ENCODE assay signal across 8 cellular contexts in the genomic region with DNA sequence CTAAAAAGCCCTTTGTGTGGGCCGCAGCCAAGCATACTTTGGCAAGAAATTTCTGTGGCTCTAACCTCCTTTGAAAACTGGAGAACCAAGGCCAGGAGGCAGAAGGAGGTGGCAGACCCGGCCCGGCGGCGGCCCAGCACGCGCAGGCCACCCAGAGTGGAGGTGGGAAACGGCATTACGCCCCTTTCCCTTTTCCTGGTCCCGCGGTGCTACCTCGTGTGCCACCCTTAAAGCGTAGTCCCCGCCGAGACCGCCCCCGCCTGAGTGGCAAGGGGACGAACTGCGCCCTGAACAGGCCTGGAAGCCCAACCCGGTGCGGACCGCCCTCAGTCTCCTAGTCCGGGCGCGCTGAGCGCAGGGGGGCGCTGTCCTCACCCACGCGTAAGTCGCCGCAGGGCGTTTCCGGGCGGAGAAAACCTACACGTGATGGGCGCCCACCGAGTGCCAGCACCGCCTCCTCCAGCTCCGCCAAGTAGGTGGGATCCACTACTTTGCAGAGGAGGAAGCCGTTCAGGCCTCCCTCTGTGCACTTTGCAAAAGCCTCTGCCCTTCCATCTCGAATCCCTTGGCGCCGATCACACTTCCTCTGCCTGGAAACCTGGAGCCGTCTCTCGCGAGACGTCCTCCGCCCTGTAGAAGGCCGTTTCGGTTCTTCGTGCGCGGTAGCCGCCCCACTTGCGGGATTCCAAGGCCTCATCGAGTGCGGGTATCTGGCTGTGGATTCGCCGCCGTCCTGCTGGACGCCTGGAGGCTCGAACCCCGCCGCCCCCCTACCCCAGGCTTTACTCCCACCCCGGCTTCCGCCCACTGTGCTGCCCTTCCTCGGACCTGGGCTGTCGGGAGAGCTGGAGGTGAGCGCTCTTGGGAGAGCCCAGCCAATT. TPM values are rescaled to one million over a fixed set of nuclear protein-coding genes. Genes with fewer than 3 reads are reported as not detected.
DNase-seq lines count a peak whose midpoint lies in the region; ATAC-seq and TF ChIP-seq lines count a peak whose summit lies in the region.

Gene ACCS, plus strand, starts transcription at position 420 of the 881 bp plus-strand sequence. CDS start 1,358 bp downstream, outside the sequence.

- H3K4me3 ChIP-seq in HUES48 (ENCODE audit: low read depth, low read length) (peak within 1 kb of the TSS; percentile 64), Peyer's patch (peak within 1 kb of the TSS; percentile 67 to 72 (median 70)), fibroblast of lung (replicated peaks in 1 of 4; ENCODE audit: control extremely low read depth in 1 of 4, insufficient read depth in 1 of 4, low read depth in 3 of 4, low read length in 4 of 4) (peak within 1 kb of the TSS; percentile 60 to 84 (median 74))
- peak within 1 kb of the TSS; percentile 88 for H3K4me3 ChIP-seq in naive thymus-derived CD4-positive, alpha-beta T cell (ENCODE audit: low read length)

- H3K9me3 Mint-ChIP-seq in activated T-helper 17 cell treated with anti-CD3 and anti-CD28 coated beads, Interleukin-2, amount 50 U/mL, for 72 hours = no peaks in the 10 kb centered on the region
- no peaks in the 10 kb centered on the region for H3K9me3 Mint-ChIP-seq in naive thymus-derived CD4-positive, alpha-beta T cell
- no peaks in the 10 kb centered on the region for H3K9me3 Mint-ChIP-seq in stimulated activated memory B cell treated with anti-CD40 and anti-IgM and Interleukin-4, amounts not matched to agents 10 μg/mL and 1 μg/mL and 100 μg/mL, for 72 hours

- TF ChIP-seq POLR2A in Peyer's patch (IDR thresholded peaks at IDR 0.05) = peak; percentile 34 to 58

- H3K4me2 ChIP-seq in fibroblast of lung (ENCODE audit: extremely low read depth, insufficient read depth, low read length) = peak within 1 kb of the TSS; percentile 82

- intact Hi-C loops in naive thymus-derived CD4-positive, alpha-beta T cell (cut with micrococcal nuclease) = loop anchor here (1.0 to 10.0 kb wide), 13 partner anchors 28 to 1739 kb away; partner anchors contain the start of genes CD82 (in 2 of the 2), HSD17B12 (in 2 of the 2), TTC17 (in 2 of the 2) and ALKBH3 (in 1 of the 2)

- H3K27ac Mint-ChIP-seq in activated T-helper 17 cell treated with anti-CD3 and anti-CD28 coated beads, Interleukin-2, amount 50 U/mL, for 72 hours = peak within 1 kb of the TSS; percentile 92
- H3K27ac Mint-ChIP-seq in naive thymus-derived CD4-positive, alpha-beta T cell = peak within 1 kb of the TSS; percentile 84 to 97 (median 94)
- H3K27ac Mint-ChIP-seq in stimulated activated memory B cell treated with anti-CD40 and anti-IgM and Interleukin-4, amounts not matched to agents 10 μg/mL and 1 μg/mL and 100 μg/mL, for 72 hours = peak within 1 kb of the TSS; percentile 95

- H4K20me1 ChIP-seq in fibroblast of lung (ENCODE audit: control insufficient read depth, extremely low read depth, insufficient read depth, low read length) = no peaks in the 10 kb centered on the region

- DNase-seq in DMS 273 treated with DMSO at 0.1 percent for 48 hours (lab: John Stamatoyannopoulos, UW) (peak; percentile 85), Peyer's patch (peak; percentile 96 to 98 (median 97)), fibroblast of lung (ENCODE audit: low read depth in 2 of 2) (peak; percentile 96 to 97)
- peak; percentile 80 to 91 (median 88) for DNase-seq in naive thymus-derived CD4-positive, alpha-beta T cell

- no peaks in the 10 kb centered on the region for H3K36me3 Mint-ChIP-seq in activated T-helper 17 cell treated with anti-CD3 and anti-CD28 coated beads, Interleukin-2, amount 50 U/mL, for 72 hours (ENCODE audit: low read depth)
- peaks cover 0 to 18% (median 10%) of the 10 kb centered on the region in 5 donors for H3K36me3 Mint-ChIP-seq in naive thymus-derived CD4-positive, alpha-beta T cell
- H3K36me3 Mint-ChIP-seq in stimulated activated memory B cell treated with anti-CD40 and anti-IgM and Interleukin-4, amounts not matched to agents 10 μg/mL and 1 μg/mL and 100 μg/mL, for 72 hours = peaks cover 10% of the 10 kb centered on the region

- H3K27me3 Mint-ChIP-seq in activated T-helper 17 cell treated with anti-CD3 and anti-CD28 coated beads, Interleukin-2, amount 50 U/mL, for 72 hours = no peaks in the 10 kb centered on the region
- no peaks in the 10 kb centered on the region for H3K27me3 Mint-ChIP-seq in naive thymus-derived CD4-positive, alpha-beta T cell
- H3K27me3 Mint-ChIP-seq in stimulated activated memory B cell treated with anti-CD40 and anti-IgM and Interleukin-4, amounts not matched to agents 10 μg/mL and 1 μg/mL and 100 μg/mL, for 72 hours = no peaks in the 10 kb centered on the region

- TF ChIP-seq CTCF in Peyer's patch (IDR thresholded peaks at IDR 0.05) (peak; percentile 29 to 91 (median 88)), fibroblast of lung (conservative IDR thresholded peaks at IDR 0.05 in 1 of 2, IDR thresholded peaks at IDR 0.05 in 1 of 2; ENCODE audit: low read depth in 1 of 2, low read length in 2 of 2) (peak; percentile 53 to 70)

- H2AFZ ChIP-seq in fibroblast of lung (ENCODE audit: low read length) = peak within 1 kb of the TSS; percentile 93

- H3K9me3 ChIP-seq in HUES48 (ENCODE audit: control insufficient read depth, insufficient read depth, low read length) = no peaks in the 10 kb centered on the region
- no peaks in the 10 kb centered on the region for H3K9me3 ChIP-seq in Peyer's patch
- no peaks in the 10 kb centered on the region for H3K9me3 ChIP-seq in fibroblast of lung (ENCODE audit: control insufficient read depth, insufficient read depth, low read depth, low read length)
- no peaks in the 10 kb centered on the region for H3K9me3 ChIP-seq in naive thymus-derived CD4-positive, alpha-beta T cell (ENCODE audit: control insufficient read depth in 2 of 3, low read length in 3 of 3)

- peak; percentile 95 for ATAC-seq in GM21447 (IDR thresholded peaks at IDR 0.05; ENCODE audit: unreplicated experiment)
- ATAC-seq in activated T-helper 17 cell treated with anti-CD3 and anti-CD28 coated beads, Interleukin-2, amount 50 U/mL, for 72 hours (replicated peaks) = peak; percentile 95
- ATAC-seq in naive thymus-derived CD4-positive, alpha-beta T cell = peak; percentile 98
- peak; percentile 98 for ATAC-seq in stimulated activated memory B cell treated with anti-CD40 and anti-IgM and Interleukin-4, amounts not matched to agents 10 μg/mL and 1 μg/mL and 100 μg/mL, for 72 hours

- no peaks in the 10 kb centered on the region for H3K79me2 ChIP-seq in fibroblast of lung (ENCODE audit: control insufficient read depth, insufficient read depth, low read length)

- no peaks in the 10 kb centered on the region for H3K36me3 ChIP-seq in HUES48 (ENCODE audit: control insufficient read depth, insufficient read depth, low read length)
- H3K36me3 ChIP-seq in Peyer's patch = no peaks in the 10 kb centered on the region
- H3K36me3 ChIP-seq in fibroblast of lung (ENCODE audit: control insufficient read depth, insufficient read depth, low read length) = no peaks in the 10 kb centered on the region
- no peaks in the 10 kb centered on the region for H3K36me3 ChIP-seq in naive thymus-derived CD4-positive, alpha-beta T cell (ENCODE audit: control insufficient read depth in 2 of 3, insufficient read depth in 3 of 3, low read length in 3 of 3)

- H3K4me3 Mint-ChIP-seq in activated T-helper 17 cell treated with anti-CD3 and anti-CD28 coated beads, Interleukin-2, amount 50 U/mL, for 72 hours = peak within 1 kb of the TSS; percentile 86
- peak within 1 kb of the TSS; percentile 79 to 97 (median 94) for H3K4me3 Mint-ChIP-seq in naive thymus-derived CD4-positive, alpha-beta T cell
- H3K4me3 Mint-ChIP-seq in stimulated activated memory B cell treated with anti-CD40 and anti-IgM and Interleukin-4, amounts not matched to agents 10 μg/mL and 1 μg/mL and 100 μg/mL, for 72 hours = peak within 1 kb of the TSS; percentile 87

- H3K27me3 ChIP-seq in HUES48 (ENCODE audit: control insufficient read depth, insufficient read depth, low read length) (peaks cover 15% of the 10 kb centered on the region), Peyer's patch (no peaks in the 10 kb centered on the region), fibroblast of lung (ENCODE audit: control insufficient read depth, insufficient read depth, low read length) (no peaks in the 10 kb centered on the region)
- H3K27me3 ChIP-seq in naive thymus-derived CD4-positive, alpha-beta T cell (ENCODE audit: control insufficient read depth in 2 of 2, insufficient read depth in 2 of 2, low read length in 2 of 2) = no peaks in the 10 kb centered on the region

- H3K4me1 ChIP-seq in HUES48 (ENCODE audit: control insufficient read depth, insufficient read depth, low read length) (peaks cover 21% of the 10 kb centered on the region), Peyer's patch (peaks cover 0 to 13% (median 2%) of the 10 kb centered on the region in 4 donors), fibroblast of lung (ENCODE audit: control insufficient read depth, extremely low read depth, insufficient read depth, low read length) (no peaks in the 10 kb centered on the region)
- peaks cover 6 to 12% of the 10 kb centered on the region in 2 donors for H3K4me1 ChIP-seq in naive thymus-derived CD4-positive, alpha-beta T cell (ENCODE audit: control insufficient read depth in 2 of 2, insufficient read depth in 2 of 2, low read length in 2 of 2)

- H3K4me1 Mint-ChIP-seq in activated T-helper 17 cell treated with anti-CD3 and anti-CD28 coated beads, Interleukin-2, amount 50 U/mL, for 72 hours = no peaks in the 10 kb centered on the region
- peaks cover 12 to 53% (median 26%) of the 10 kb centered on the region in 7 donors for H3K4me1 Mint-ChIP-seq in naive thymus-derived CD4-positive, alpha-beta T cell
- H3K4me1 Mint-ChIP-seq in stimulated activated memory B cell treated with anti-CD40 and anti-IgM and Interleukin-4, amounts not matched to agents 10 μg/mL and 1 μg/mL and 100 μg/mL, for 72 hours = peaks cover 19% of the 10 kb centered on the region

- POLR2A ChIA-PET in naive thymus-derived CD4-positive, alpha-beta T cell (lab: Charles Lee) = interaction anchor here (0.6 to 2.5 kb wide), 2 partner anchors 9 to 185 kb away, joined by 3 to 11 read pairs; partner anchors contain the start of gene ALKBH3

- CTCF ChIA-PET in naive thymus-derived CD4-positive, alpha-beta T cell (lab: Charles Lee) = no interaction called here

- peak within 1 kb of the TSS; percentile 73 for H3K9ac ChIP-seq in HUES48 (ENCODE audit: low read depth, low read length)
- peak within 1 kb of the TSS; percentile 77 for H3K9ac ChIP-seq in fibroblast of lung (ENCODE audit: insufficient read depth, low read length)

- H3K27ac ChIP-seq in HUES48 (ENCODE audit: low read depth, low read length) (peak within 1 kb of the TSS; percentile 97), Peyer's patch (peak within 1 kb of the TSS; percentile 79 to 92 (median 85)), fibroblast of lung (ENCODE audit: insufficient read depth, low read length) (peak within 1 kb of the TSS; percentile 71)
- H3K27ac ChIP-seq in naive thymus-derived CD4-positive, alpha-beta T cell (ENCODE audit: low read depth, low read length) = peak within 1 kb of the TSS; percentile 87

RNA-seq across cellular contexts. Expression of gene ACCS, which starts in this region (rescaled TPM):
- total RNA-seq in Peyer's patch = 10 to 100 TPM; 31.5 to 70.7 (median 46.3) TPM
- total RNA-seq in activated T-helper 17 cell treated with anti-CD3 and anti-CD28 coated beads, Interleukin-2, amount 50 U/mL, for 72 hours = 1 to 10 TPM; 5.7 to 7.3 TPM
- 8.2 and 14.2 TPM in 2 replicates for total RNA-seq in fibroblast of lung
- 3.6 and 13.7 TPM in 2 replicates for polyA plus RNA-seq in fibroblast of lung
- 3.6 and 9.2 TPM in 2 replicates for polyA plus RNA-seq in fibroblast of lung (2012)
- polyA minus RNA-seq in fibroblast of lung (ENCODE audit: low replicate concordance) = 3.3 and 27.0 TPM in 2 replicates
- total RNA-seq in naive thymus-derived CD4-positive, alpha-beta T cell = 10 to 100 TPM; 25.1 to 79.2 (median 57.6) TPM
- 1 to 10 TPM; 1.4 to 3.1 TPM for polyA plus RNA-seq in naive thymus-derived CD4-positive, alpha-beta T cell

Comparison
In these comparisons a context has a peak if more than half of its experiments do, and no peak if none do; other contexts are left out.
1. Peak in every context shown above with its lines: DNase-seq, ATAC-seq, H3K4me3 ChIP-seq and H3K27ac ChIP-seq.